Comparison of ENCODE assay signal across 9 cellular contexts in genomic region chr5:72677447-72677846, GRCh38.
"Had no signal": no experiment of that assay in that cellular context is flagged by ENCODE, and none has a peak within 500 bp of the region (broad histone marks: within the 10 kb centered on the region; RNA-seq: fewer than 3 reads in every experiment).

No MANE protein-coding gene starts in this region.

- ATAC-seq: activated CD4-positive, alpha-beta T cell treated with anti-CD3 and anti-CD28 coated beads for 36 hours; activated CD4-positive, CD25-positive, alpha-beta regulatory T cell treated with anti-CD3 and anti-CD28 coated beads, Interleukin-2, amount 50 U/mL, for 24 hours; activated CD8-positive, alpha-beta memory T cell treated with anti-CD3 and anti-CD28 coated beads, Interleukin-2, amount 10 ng/mL, durations not matched to agents 7 days and 5 days; activated CD8-positive, alpha-beta T cell treated with anti-CD3 and anti-CD28 coated beads for 36 hours; activated CD8-positive, alpha-beta T cell treated with anti-CD3 and anti-CD28 coated beads, Interleukin-2, amount 10 ng/mL, durations not matched to agents 7 days and 5 days; T-helper 17 cell; WTC11 had no signal

- H3K36me3 ChIP-seq: WERI-Rb-1 had no signal

- H3K27ac ChIP-seq: VCaP, WERI-Rb-1 had no signal
